29 cellular contexts compared by ENCODE assay signal in the genomic region with DNA sequence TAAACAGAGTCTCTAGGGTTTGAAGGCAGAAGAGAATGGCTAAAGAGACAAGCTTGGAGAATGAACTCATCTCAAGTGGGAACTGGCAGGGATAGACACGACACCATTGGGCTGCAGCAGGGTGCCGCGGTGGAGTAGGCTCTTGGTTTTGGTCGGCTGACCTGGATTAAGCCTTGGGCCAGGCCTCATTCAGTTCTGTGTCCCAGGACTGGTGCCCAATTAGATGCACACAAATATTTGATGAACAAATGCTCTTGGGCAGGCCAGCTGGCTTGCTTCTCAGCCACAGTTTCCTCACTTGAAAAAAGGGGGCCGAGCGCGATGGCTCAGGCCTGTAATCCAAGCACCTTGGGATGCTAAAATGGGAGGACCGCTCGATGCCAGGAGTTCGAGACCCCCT. TPM values are rescaled to one million over a fixed set of nuclear protein-coding genes. Genes with fewer than 3 reads are reported as not detected.
DNase-seq lines count a peak whose midpoint lies in the region; ATAC-seq and TF ChIP-seq lines count a peak whose summit lies in the region.
"Had no signal": no experiment of that assay in that cellular context is flagged by ENCODE, and none has a peak within 500 bp of the region (broad histone marks: within the 10 kb centered on the region; RNA-seq: fewer than 3 reads in every experiment).

No MANE protein-coding gene starts in this region.

- H3K4me1 Mint-ChIP-seq in GM23338 = peaks cover 5% of the 10 kb centered on the region; the same call in 2 of the 3 replicates
- H3K4me1 Mint-ChIP-seq in natural killer cell treated with Interleukin-12 subunit alpha and Interleukin-12 subunit beta and Interleukin-15 and Interleukin-18, amount 100 ng/mL, for 72 hours (ENCODE audit: low read depth in 2 of 2) = no peaks in the 10 kb centered on the region
- H3K4me1 Mint-ChIP-seq: activated naive CD8-positive, alpha-beta T cell treated with anti-CD3 and anti-CD28 coated beads for 36 hours; natural killer cell; stimulated activated naive B cell treated with anti-CD40 and anti-IgM and Interleukin-4, amounts not matched to agents 10 μg/mL and 1 μg/mL and 100 μg/mL, for 72 hours; T-cell had no signal

- H3K36me3 ChIP-seq in GM23338 (ENCODE audit: insufficient read depth) = no peaks in the 10 kb centered on the region
- H3K36me3 ChIP-seq: BLaER1 treated with 17β-estradiol and CSF1 and Interleukin-3, amounts not matched to agents 10 nM and 100 nM; SJSA1; vagina had no signal

- ATAC-seq in GM23338 (no peak), GM19455 (IDR thresholded peaks at IDR 0.05; ENCODE audit: unreplicated experiment) (no peak)
- ATAC-seq in natural killer cell treated with Interleukin-12 subunit alpha and Interleukin-12 subunit beta and Interleukin-15 and Interleukin-18, amount 100 ng/mL, for 72 hours = no peak
- ATAC-seq: natural killer cell; stimulated activated naive B cell treated with anti-CD40 and anti-IgM and Interleukin-4, amounts not matched to agents 10 μg/mL and 1 μg/mL and 100 μg/mL, for 72 hours; T-cell had no signal

- H3K27me3 ChIP-seq in GM23338 (ENCODE audit: insufficient read depth) = no peaks in the 10 kb centered on the region
- H3K27me3 ChIP-seq in layer of hippocampus (ENCODE audit: control insufficient read depth, insufficient read depth, low read length) = no peaks in the 10 kb centered on the region
- H3K27me3 ChIP-seq: BLaER1 treated with 17β-estradiol and CSF1 and Interleukin-3, amounts not matched to agents 10 nM and 100 nM; SJSA1; testis; vagina had no signal

- H3K9me3 Mint-ChIP-seq in GM23338 = no peaks in the 10 kb centered on the region
- H3K9me3 Mint-ChIP-seq in natural killer cell treated with Interleukin-12 subunit alpha and Interleukin-12 subunit beta and Interleukin-15 and Interleukin-18, amount 100 ng/mL, for 72 hours = no peaks in the 10 kb centered on the region
- H3K9me3 Mint-ChIP-seq: activated naive CD8-positive, alpha-beta T cell treated with anti-CD3 and anti-CD28 coated beads for 36 hours; dendritic cell treated with granulocyte-macrophage colony-stimulating factor and Interleukin-4, amounts not matched to agents 40 ng/mL and 50 ng/mL, for 4 days; endodermal cell; natural killer cell; stimulated activated naive B cell treated with anti-CD40 and anti-IgM and Interleukin-4, amounts not matched to agents 10 μg/mL and 1 μg/mL and 100 μg/mL, for 72 hours; T-cell had no signal

- H3K27me3 Mint-ChIP-seq in GM23338 (ENCODE audit: insufficient read depth, low read depth, poor library complexity) = peaks cover 10% of the 10 kb centered on the region
- peaks cover 0 to 3% of the 10 kb centered on the region in 2 donors for H3K27me3 Mint-ChIP-seq in natural killer cell treated with Interleukin-12 subunit alpha and Interleukin-12 subunit beta and Interleukin-15 and Interleukin-18, amount 100 ng/mL, for 72 hours
- H3K27me3 Mint-ChIP-seq: activated naive CD8-positive, alpha-beta T cell treated with anti-CD3 and anti-CD28 coated beads for 36 hours; dendritic cell treated with granulocyte-macrophage colony-stimulating factor and Interleukin-4, amounts not matched to agents 40 ng/mL and 50 ng/mL, for 4 days; stimulated activated naive B cell treated with anti-CD40 and anti-IgM and Interleukin-4, amounts not matched to agents 10 μg/mL and 1 μg/mL and 100 μg/mL, for 72 hours; T-cell had no signal

- no peak for TF ChIP-seq CTCF in GM23338 (conservative IDR thresholded peaks at IDR 0.05; ENCODE audit: low read depth in 2 of 2)

- H3K27ac Mint-ChIP-seq in GM23338 = no peak overlapping the region
- H3K27ac Mint-ChIP-seq in natural killer cell treated with Interleukin-12 subunit alpha and Interleukin-12 subunit beta and Interleukin-15 and Interleukin-18, amount 100 ng/mL, for 72 hours = no peak overlapping the region
- H3K27ac Mint-ChIP-seq: activated naive CD8-positive, alpha-beta T cell treated with anti-CD3 and anti-CD28 coated beads for 36 hours; dendritic cell treated with granulocyte-macrophage colony-stimulating factor and Interleukin-4, amounts not matched to agents 40 ng/mL and 50 ng/mL, for 4 days; endodermal cell; natural killer cell had no signal

- H2AFZ ChIP-seq in GM23338 = peak overlapping the region; percentile 84

- H3K27ac ChIP-seq in GM23338 (ENCODE audit: low read depth) (no peak overlapping the region), angular gyrus (ENCODE audit: low read depth, low read length) (peak overlapping the region; percentile 91), layer of hippocampus (ENCODE audit: low read depth, low read length) (peak overlapping the region; percentile 86), substantia nigra (ENCODE audit: low read depth, low read length, poor library complexity, severe bottlenecking) (peak overlapping the region; percentile 88)
- H3K27ac ChIP-seq: BLaER1 treated with 17β-estradiol and CSF1 and Interleukin-3, amounts not matched to agents 10 nM and 100 nM; SJSA1; skin epidermis; vagina had no signal

- H3K9me2 ChIP-seq in GM23338 (ENCODE audit: insufficient read depth) = no peaks in the 10 kb centered on the region

- no peaks in the 10 kb centered on the region for H3F3A ChIP-seq in GM23338 (replicated peaks; ENCODE audit: low read depth)

- no peaks in the 10 kb centered on the region for H3K79me2 ChIP-seq in GM23338 (replicated peaks; ENCODE audit: insufficient read depth)

- H3K4me3 ChIP-seq in GM23338 = no peak overlapping the region
- H3K4me3 ChIP-seq: BLaER1 treated with 17β-estradiol and CSF1 and Interleukin-3, amounts not matched to agents 10 nM and 100 nM; SJSA1; skin epidermis; testis; vagina had no signal

- H3K4me3 Mint-ChIP-seq in GM23338 = no peak overlapping the region
- H3K4me3 Mint-ChIP-seq in natural killer cell treated with Interleukin-12 subunit alpha and Interleukin-12 subunit beta and Interleukin-15 and Interleukin-18, amount 100 ng/mL, for 72 hours = no peak overlapping the region
- H3K4me3 Mint-ChIP-seq: activated naive CD8-positive, alpha-beta T cell treated with anti-CD3 and anti-CD28 coated beads for 36 hours; dendritic cell treated with granulocyte-macrophage colony-stimulating factor and Interleukin-4, amounts not matched to agents 40 ng/mL and 50 ng/mL, for 4 days; endodermal cell; natural killer cell; stimulated activated naive B cell treated with anti-CD40 and anti-IgM and Interleukin-4, amounts not matched to agents 10 μg/mL and 1 μg/mL and 100 μg/mL, for 72 hours; T-cell had no signal

- H3K36me3 Mint-ChIP-seq in GM23338 (ENCODE audit: low read depth) = no peaks in the 10 kb centered on the region
- no peaks in the 10 kb centered on the region for H3K36me3 Mint-ChIP-seq in natural killer cell treated with Interleukin-12 subunit alpha and Interleukin-12 subunit beta and Interleukin-15 and Interleukin-18, amount 100 ng/mL, for 72 hours
- H3K36me3 Mint-ChIP-seq: activated naive CD8-positive, alpha-beta T cell treated with anti-CD3 and anti-CD28 coated beads for 36 hours; natural killer cell; stimulated activated naive B cell treated with anti-CD40 and anti-IgM and Interleukin-4, amounts not matched to agents 10 μg/mL and 1 μg/mL and 100 μg/mL, for 72 hours; T-cell had no signal

- no peaks in the 10 kb centered on the region for H3K4me1 ChIP-seq in GM23338 (ENCODE audit: insufficient read depth)
- H3K4me1 ChIP-seq: SJSA1, vagina had no signal

- DNase-seq in GM23338 (ENCODE audit: low spot score) = no peak
- DNase-seq in substantia nigra (lab: John Stamatoyannopoulos, UW) = peak in 16 of 49 donors; percentile 11 to 70 (median 25)
- DNase-seq in natural killer cell treated with Interleukin-12 subunit alpha and Interleukin-12 subunit beta and Interleukin-15 and Interleukin-18, amount 100 ng/mL, for 72 hours (ENCODE audit: low spot score) = no peak
- DNase-seq in SIG-M5 treated with dmso at 0.1 percent for 504 hours (lab: John Stamatoyannopoulos, UW; ENCODE audit: unreplicated experiment) = no peak
- DNase-seq: activated CD4-positive, alpha-beta T cell treated with anti-CD3 and anti-CD28 coated beads for 48 hours; activated CD8-positive, alpha-beta memory T cell treated with anti-CD3 and anti-CD28 coated beads for 24 hours; activated gamma-delta T cell; activated naive CD8-positive, alpha-beta T cell treated with anti-CD3 and anti-CD28 coated beads for 36 hours; activated T-cell treated with anti-CD3 and anti-CD28 coated beads for 4 hours; aorta; central memory CD4-positive, alpha-beta T cell; endodermal cell; glutamatergic neuron; HCEC 1CT; midbrain; natural killer cell; NCI-H1436; NCI-H82; stimulated activated naive B cell treated with anti-CD40 and anti-IgM and Interleukin-4, amounts not matched to agents 10 μg/mL and 1 μg/mL and 100 μg/mL, for 72 hours; T-cell; testis had no signal

- no peak overlapping the region for H3K4me2 ChIP-seq in GM23338
- H3K4me2 ChIP-seq: BLaER1 treated with 17β-estradiol and CSF1 and Interleukin-3, amounts not matched to agents 10 nM and 100 nM had no signal

- H4K20me1 ChIP-seq in GM23338 (replicated peaks; ENCODE audit: insufficient read depth) = no peaks in the 10 kb centered on the region
- H4K20me1 ChIP-seq: BLaER1 treated with 17β-estradiol and CSF1 and Interleukin-3, amounts not matched to agents 10 nM and 100 nM had no signal

TF ChIP-seq in GM23338, 12 proteins besides CTCF, POLR2A, EP300 and RAD21 (continues in another document):
- TF ChIP-seq NANOG (IDR thresholded peaks at IDR 0.05; ENCODE audit: borderline replicate concordance) (no peak), ZNF331 (CRISPR knock-in tag; IDR thresholded peaks at IDR 0.05; ENCODE audit: low read depth) (no peak), ZNF114 (CRISPR knock-in tag; IDR thresholded peaks at IDR 0.05) (no peak)

RNA-seq across cellular contexts. Expression of gene CITED4, which starts 53.4 kb away (rescaled TPM):
- 16.4 and 18.7 TPM in 2 replicates for total RNA-seq in GM23338 (2014; rRNA removed; shearing (Covaris generic))
- polyA plus RNA-seq in GM23338 (2016; fragmentation: Nextera tagmentation; extraction: Ambion mirVana) = 2.9 and 7.7 TPM in 2 replicates
- total RNA-seq in natural killer cell treated with Interleukin-12 subunit alpha and Interleukin-12 subunit beta and Interleukin-15 and Interleukin-18, amount 100 ng/mL, for 72 hours = 1 to 10 TPM; 2.5 to 3.5 TPM
